Comparison of ENCODE assay signal across 2 cellular contexts in genomic region chr12:106147956-106148355, GRCh38.
TF ChIP-seq lines count a peak whose summit lies in the region.

No MANE protein-coding gene starts in this region.

TF ChIP-seq in liver, 16 proteins besides CTCF, POLR2A, EP300 and RAD21 (continued from another document):
- TF ChIP-seq ZBTB33 (IDR thresholded peaks at IDR 0.05) (no peak), JUND (IDR thresholded peaks at IDR 0.05) (no peak), SP1 (IDR thresholded peaks at IDR 0.05) (peak; percentile 11)

TF ChIP-seq in HepG2, 621 proteins besides CTCF, POLR2A, EP300 and RAD21 (continued from another document):
- TF ChIP-seq ZBTB26 (CRISPR knock-in tag; IDR thresholded peaks at IDR 0.05; ENCODE audit: borderline replicate concordance): no peak
- TF ChIP-seq ZFX (CRISPR knock-in tag; IDR thresholded peaks at IDR 0.05; ENCODE audit: low read depth): no peak
